29 cellular contexts compared by ENCODE assay signal in the genomic region with DNA sequence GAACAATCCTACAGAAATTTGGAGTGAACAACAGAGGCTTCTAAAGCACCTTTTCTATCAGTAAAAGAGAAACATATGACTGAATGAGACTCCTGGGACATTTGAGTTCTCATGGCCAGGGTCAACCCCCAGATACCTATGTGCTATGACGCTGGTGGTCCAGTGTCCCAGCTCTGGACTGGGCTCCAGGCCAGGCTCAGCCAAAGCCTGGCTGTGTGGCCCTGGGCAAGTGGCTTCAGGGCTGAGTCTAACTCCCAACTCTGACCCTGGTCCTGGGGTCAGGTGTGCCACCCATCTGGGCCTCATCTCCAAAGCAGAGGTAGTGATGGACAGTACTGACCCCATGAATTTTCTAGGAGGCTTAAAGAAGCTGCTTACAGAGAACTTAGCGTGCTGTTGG.
"Had no signal": no experiment of that assay in that cellular context is flagged by ENCODE, and none has a peak within 500 bp of the region (broad histone marks: within the 10 kb centered on the region; RNA-seq: fewer than 3 reads in every experiment).

No MANE protein-coding gene starts in this region.

- DNase-seq: stimulated activated CD4-positive, alpha-beta T cell treated with anti-CD3 and anti-CD28 coated beads, Interleukin-2, amount 100 ng/mL, for 48 hours; stimulated activated CD4-positive, alpha-beta T cell treated with anti-CD3 and anti-CD28 coated beads, Interleukin-4, amount 100 ng/mL, for 1 hour; stimulated activated CD4-positive, alpha-beta T cell treated with anti-CD3 and anti-CD28 coated beads, Interleukin-4, amount 100 ng/mL, for 24 hours; stimulated activated CD4-positive, alpha-beta T cell treated with anti-CD3 and anti-CD28 coated beads, Interleukin-4, amount 100 ng/mL, for 4 hours; stimulated activated CD8-positive, alpha-beta memory T cell treated with anti-CD3 and anti-CD28 coated beads, Interleukin-4, amount 100 ng/mL, for 48 hours; stimulated activated naive B cell treated with anti-CD40 and anti-IgM and Interleukin-4, amounts not matched to agents 10 μg/mL and 1 μg/mL and 100 μg/mL, for 72 hours; stimulated activated naive CD4-positive, alpha-beta T cell; stimulated activated naive CD4-positive, alpha-beta T cell treated with Interleukin-2 at 50 U/mL for 16 hours; stimulated activated naive CD8-positive, alpha-beta T cell treated with anti-CD3 and anti-CD28 coated beads, Interleukin-15, amount 100 ng/mL, for 72 hours; stimulated activated naive CD8-positive, alpha-beta T cell treated with anti-CD3 and anti-CD28 coated beads, Interleukin-15, Interleukin-2, amounts not matched to agents 100 U/mL and 50 U/mL, for 24 hours; stomach; substantia nigra; testis; thyroid gland; tibial artery; transverse colon; trophoblast cell; upper lobe of left lung; upper lobe of right lung; uterus had no signal

- H3K4me1 Mint-ChIP-seq: stimulated activated effector memory CD8-positive, alpha-beta T cell treated with anti-CD3 and anti-CD28 coated beads, Interleukin-12 subunit alpha, Interleukin-12 subunit beta, amount 100 ng/mL, for 72 hours; stimulated activated memory B cell treated with anti-CD40 and anti-IgM and Interleukin-4, amounts not matched to agents 10 μg/mL and 1 μg/mL and 100 μg/mL, for 72 hours; stimulated activated naive B cell treated with anti-CD40 and anti-IgM and Interleukin-4, amounts not matched to agents 10 μg/mL and 1 μg/mL and 100 μg/mL, for 72 hours; stimulated activated naive CD8-positive, alpha-beta T cell treated with anti-CD3 and anti-CD28 coated beads, Interleukin-15, amount 100 ng/mL, for 72 hours had no signal

- H3K4me3 ChIP-seq: stomach, suprapubic skin, testis, thoracic aorta, thyroid gland, tibial artery, tibial nerve, transverse colon, upper lobe of left lung, upper lobe of right lung, uterus, vagina had no signal

- H3K27me3 ChIP-seq: testis, thyroid gland, tibial nerve, upper lobe of left lung, upper lobe of right lung, uterus, vagina had no signal

- H3K9me3 Mint-ChIP-seq: stimulated activated effector memory CD8-positive, alpha-beta T cell treated with anti-CD3 and anti-CD28 coated beads, Interleukin-12 subunit alpha, Interleukin-12 subunit beta, amount 100 ng/mL, for 72 hours; stimulated activated memory B cell treated with anti-CD40 and anti-IgM and Interleukin-4, amounts not matched to agents 10 μg/mL and 1 μg/mL and 100 μg/mL, for 72 hours; stimulated activated naive CD8-positive, alpha-beta T cell treated with anti-CD3 and anti-CD28 coated beads, Interleukin-15, Interleukin-2, amounts not matched to agents 100 ng/mL and 50 ng/mL, for 24 hours; type B pancreatic cell had no signal

- H3K9me3 ChIP-seq: suprapubic skin, testis, thoracic aorta, thyroid gland, transverse colon, upper lobe of left lung, upper lobe of right lung, uterus, vagina had no signal

- H3K27ac Mint-ChIP-seq: stimulated activated effector memory CD8-positive, alpha-beta T cell treated with anti-CD3 and anti-CD28 coated beads, Interleukin-12 subunit alpha, Interleukin-12 subunit beta, amount 100 ng/mL, for 72 hours; stimulated activated memory B cell treated with anti-CD40 and anti-IgM and Interleukin-4, amounts not matched to agents 10 μg/mL and 1 μg/mL and 100 μg/mL, for 72 hours; stimulated activated naive B cell treated with anti-CD40 and anti-IgM and Interleukin-4, amounts not matched to agents 10 μg/mL and 1 μg/mL and 100 μg/mL, for 72 hours; stimulated activated naive CD8-positive, alpha-beta T cell treated with anti-CD3 and anti-CD28 coated beads, Interleukin-15, amount 100 ng/mL, for 72 hours; stimulated activated naive CD8-positive, alpha-beta T cell treated with anti-CD3 and anti-CD28 coated beads, Interleukin-15, Interleukin-2, amounts not matched to agents 100 ng/mL and 50 ng/mL, for 24 hours; type B pancreatic cell had no signal

- H3K36me3 ChIP-seq: stomach, suprapubic skin, thoracic aorta, thyroid gland, tibial artery, tibial nerve, transverse colon, upper lobe of left lung, upper lobe of right lung, uterus, vagina had no signal

- FAIRE-seq: urothelium cell line had no signal

- H3K4me3 Mint-ChIP-seq: stimulated activated effector memory CD8-positive, alpha-beta T cell treated with anti-CD3 and anti-CD28 coated beads, Interleukin-12 subunit alpha, Interleukin-12 subunit beta, amount 100 ng/mL, for 72 hours; stimulated activated memory B cell treated with anti-CD40 and anti-IgM and Interleukin-4, amounts not matched to agents 10 μg/mL and 1 μg/mL and 100 μg/mL, for 72 hours; stimulated activated naive B cell treated with anti-CD40 and anti-IgM and Interleukin-4, amounts not matched to agents 10 μg/mL and 1 μg/mL and 100 μg/mL, for 72 hours; stimulated activated naive CD8-positive, alpha-beta T cell treated with anti-CD3 and anti-CD28 coated beads, Interleukin-15, amount 100 ng/mL, for 72 hours; stimulated activated naive CD8-positive, alpha-beta T cell treated with anti-CD3 and anti-CD28 coated beads, Interleukin-15, Interleukin-2, amounts not matched to agents 100 ng/mL and 50 ng/mL, for 24 hours; type B pancreatic cell had no signal

- H3K4me1 ChIP-seq: stomach, suprapubic skin, testis, thyroid gland, tibial artery, tibial nerve, transverse colon, upper lobe of left lung, upper lobe of right lung, uterus, vagina had no signal

- H3K27ac ChIP-seq: stomach, suprapubic skin, testis, thoracic aorta, thyroid gland, tibial artery, tibial nerve, transverse colon, upper lobe of left lung, upper lobe of right lung, uterus, vagina had no signal

- H3K36me3 Mint-ChIP-seq: stimulated activated effector memory CD8-positive, alpha-beta T cell treated with anti-CD3 and anti-CD28 coated beads, Interleukin-12 subunit alpha, Interleukin-12 subunit beta, amount 100 ng/mL, for 72 hours; stimulated activated memory B cell treated with anti-CD40 and anti-IgM and Interleukin-4, amounts not matched to agents 10 μg/mL and 1 μg/mL and 100 μg/mL, for 72 hours; stimulated activated naive B cell treated with anti-CD40 and anti-IgM and Interleukin-4, amounts not matched to agents 10 μg/mL and 1 μg/mL and 100 μg/mL, for 72 hours; type B pancreatic cell had no signal
